8 cellular contexts compared by ENCODE assay signal in genomic region chrX:138191998-138192397, GRCh38.
A peak's percentile ranks its signal among the peaks of the same experiment; 100 is the strongest.
DNase-seq lines count a peak whose midpoint lies in the region; ATAC-seq, FAIRE-seq and TF ChIP-seq lines count a peak whose summit lies in the region.

No MANE protein-coding gene starts in this region.

- H3K9me3 ChIP-seq in HAP-1 (no peaks in the 10 kb centered on the region), adipocyte (ENCODE audit: control insufficient read depth, low read length) (peaks cover 5% of the 10 kb centered on the region), right lobe of liver (no peaks in the 10 kb centered on the region), Peyer's patch (no peaks in the 10 kb centered on the region)

- no peak for TF ChIP-seq POLR2A in right lobe of liver (IDR thresholded peaks at IDR 0.05)
- no peak for TF ChIP-seq POLR2A in Peyer's patch (IDR thresholded peaks at IDR 0.05)

- no peak overlapping the region for H3K27ac ChIP-seq in right lobe of liver
- no peak overlapping the region for H3K27ac ChIP-seq in Peyer's patch

- H3K36me3 ChIP-seq in HAP-1 (replicated peaks) (no peaks in the 10 kb centered on the region), adipocyte (ENCODE audit: control insufficient read depth, insufficient read depth, low read length, severe bottlenecking) (no peaks in the 10 kb centered on the region), right lobe of liver (no peaks in the 10 kb centered on the region), Peyer's patch (no peaks in the 10 kb centered on the region)

- no peak overlapping the region for H3K4me3 ChIP-seq in HAP-1
- H3K4me3 ChIP-seq in adipocyte (ENCODE audit: low read length), result no peak overlapping the region
- no peak overlapping the region for H3K4me3 ChIP-seq in right lobe of liver
- H3K4me3 ChIP-seq in Peyer's patch, result no peak overlapping the region

- H3K27me3 ChIP-seq in HAP-1 (ENCODE audit: low read depth), result peaks cover 5% of the 10 kb centered on the region; the same call in 1 of the 2 replicates
- peaks cover 11% of the 10 kb centered on the region for H3K27me3 ChIP-seq in adipocyte (replicated peaks; ENCODE audit: control insufficient read depth, insufficient read depth, low read length)
- no peaks in the 10 kb centered on the region for H3K27me3 ChIP-seq in right lobe of liver
- no peaks in the 10 kb centered on the region for H3K27me3 ChIP-seq in Peyer's patch

- in situ Hi-C loops in HAP-1 (cut with MboI; ENCODE audit: low sequenced_read_pairs), result loop anchor here (5.0 kb wide), 1 partner anchor 550 kb away; no protein-coding TSS in a partner anchor

- TF ChIP-seq CTCF in right lobe of liver (IDR thresholded peaks at IDR 0.05), result peak; percentile 48 to 65 (median 52)
- TF ChIP-seq CTCF in Peyer's patch (IDR thresholded peaks at IDR 0.05), result no peak

- ATAC-seq in right lobe of liver (peak in 2 of 4 donors; percentile 30 to 41), Right ventricle myocardium superior (ENCODE audit: poor library complexity) (no peak), sciatic nerve (no peak)

- WGBS in right lobe of liver (ENCODE audit: insufficient coverage, low coverage, low lambda C conversion rate, missing lambda C conversion rate), result 6% methylated on average over 1 of the region's 1 CpG

- DNase-seq in D341Med (ENCODE audit: low spot score) (peak; percentile 1), HAP-1 (ENCODE audit: low spot score in 2 of 2) (peak; percentile 38 to 63), adipocyte (ENCODE audit: low read depth) (peak; percentile 29), right lobe of liver (no peak), HTR-8/SVneo (ENCODE audit: insufficient read length, low spot score) (no peak), Right ventricle myocardium superior (no peak), Peyer's patch (no peak), sciatic nerve (ENCODE audit: low spot score) (no peak)

- FAIRE-seq in HTR-8/SVneo (lab: Jason Lieb, UNC), result no peak

- intact Hi-C loops in right lobe of liver (cut with DNase I) (loop anchor here in 1 of 2 donors (10.0 kb wide), 1 partner anchor 553 kb away; no protein-coding TSS in a partner anchor), Right ventricle myocardium superior (cut with DNase I) (loop anchor here (10.0 kb wide), 1 partner anchor 553 kb away; no protein-coding TSS in a partner anchor), sciatic nerve (cut with DNase I) (no loop called here)

- H3K9ac ChIP-seq in adipocyte (ENCODE audit: low read length), result no peak overlapping the region

- no peaks in the 10 kb centered on the region for H3K4me1 ChIP-seq in HAP-1
- no peaks in the 10 kb centered on the region for H3K4me1 ChIP-seq in adipocyte (ENCODE audit: control insufficient read depth, insufficient read depth, low read length)
- no peaks in the 10 kb centered on the region for H3K4me1 ChIP-seq in right lobe of liver
- H3K4me1 ChIP-seq in Peyer's patch, result no peaks in the 10 kb centered on the region

Comparison
In these comparisons a context has a peak if more than half of its experiments do, and no peak if none do; other contexts are left out.
1. DNase-seq: peak in D341Med (single experiment), HAP-1 (2 of 2) and adipocyte (single experiment); none in right lobe of liver (0 of 3), HTR-8/SVneo (single experiment), Right ventricle myocardium superior (single experiment), Peyer's patch (0 of 3) and sciatic nerve (single experiment).
2. CTCF ChIP-seq: peak in right lobe of liver (4 of 4); none in Peyer's patch (0 of 6).